Comparison of ENCODE assay signal across 1 cellular context in genomic region chr1:151340870-151341754, GRCh38.
TF ChIP-seq lines count a peak whose summit lies in the region.

No MANE protein-coding gene starts in this region.

TF ChIP-seq in IMR-90, 13 proteins besides CTCF, POLR2A, EP300 and RAD21:
- TF ChIP-seq NFE2L2 (IDR thresholded peaks at IDR 0.05; ENCODE audit: low read depth, low read length) (no peak), USF2 (IDR thresholded peaks at IDR 0.05; ENCODE audit: low read depth, low read length) (peak; percentile 88), MAFK (IDR thresholded peaks at IDR 0.05; ENCODE audit: low read depth, low read length) (no peak), FOS (IDR thresholded peaks at IDR 0.05; ENCODE audit: low read depth, low read length) (no peak), CEBPB (IDR thresholded peaks at IDR 0.05; ENCODE audit: low read depth, low read length) (no peak), SMC3 (IDR thresholded peaks at IDR 0.05; ENCODE audit: low read depth, low read length) (peak; percentile 95)
TF ChIP-seq in IMR-90: peak in this region for 2.
